1 cellular context compared by ENCODE assay signal in the genomic region with DNA sequence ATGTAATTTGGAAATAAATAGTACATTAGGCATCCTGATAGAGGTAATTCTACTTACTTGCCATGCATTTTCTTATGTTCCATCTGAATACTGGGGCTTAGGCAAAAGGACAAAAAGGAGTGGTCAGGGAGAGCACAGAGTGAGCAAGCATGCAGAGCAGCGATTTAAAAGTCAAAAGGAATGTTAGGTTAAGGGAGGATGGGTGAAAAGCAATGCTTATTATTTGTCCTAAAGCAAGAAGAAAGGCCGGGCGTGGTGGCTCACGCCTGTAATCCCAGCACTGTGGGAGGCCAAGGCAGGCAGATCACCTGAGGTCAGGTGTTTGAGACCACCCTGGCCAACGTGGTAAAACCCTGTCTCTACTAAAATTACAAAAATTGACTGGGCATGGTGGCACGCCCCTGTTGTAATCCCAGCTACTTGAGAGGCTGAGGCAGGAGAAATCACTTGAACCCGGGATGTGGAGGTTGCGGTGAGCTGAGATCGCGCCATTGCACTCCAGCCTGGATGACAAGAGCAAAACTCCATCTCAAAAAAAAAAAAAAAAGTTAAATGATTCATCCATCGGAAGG.
TF ChIP-seq lines count a peak whose summit lies in the region.

No MANE protein-coding gene starts in this region.

TF ChIP-seq in H1, 55 proteins besides CTCF, POLR2A, EP300 and RAD21:
- TF ChIP-seq SP1 (IDR thresholded peaks at IDR 0.05; ENCODE audit: low read depth, low read length): 0 out of 2 replicates have a peak, but pooled peaks have one; percentile 42
- TF ChIP-seq TEAD4 (IDR thresholded peaks at IDR 0.05; ENCODE audit: low read depth, low read length): peak; percentile 40; the same call in 1 of the 2 replicates
- TF ChIP-seq KDM1A (IDR thresholded peaks at IDR 0.05; ENCODE audit: borderline replicate concordance, low read length): peak; percentile 72
- TF ChIP-seq, protein P1, sequence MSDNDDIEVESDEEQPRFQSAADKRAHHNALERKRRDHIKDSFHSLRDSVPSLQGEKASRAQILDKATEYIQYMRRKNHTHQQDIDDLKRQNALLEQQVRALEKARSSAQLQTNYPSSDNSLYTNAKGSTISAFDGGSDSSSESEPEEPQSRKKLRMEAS (IDR thresholded peaks at IDR 0.05): 0 out of 2 replicates have a peak, but pooled peaks have one; percentile 24
